In genomic region chr11:73288197-73288872, GRCh38 we compare ENCODE assay signal across 10 cellular contexts. TPM values are rescaled to one million over a fixed set of nuclear protein-coding genes. Genes with fewer than 3 reads are reported as not detected.
A peak's percentile ranks its signal among the peaks of the same experiment; 100 is the strongest.
DNase-seq lines count a peak whose midpoint lies in the region; ATAC-seq, FAIRE-seq and TF ChIP-seq lines count a peak whose summit lies in the region.
"Had no signal": no experiment of that assay in that cellular context is flagged by ENCODE, and none has a peak within 500 bp of the region (broad histone marks: within the 10 kb centered on the region; RNA-seq: fewer than 3 reads in every experiment).

No MANE protein-coding gene starts in this region.

- DNase-seq in heart left ventricle (no peak), Right ventricle myocardium inferior (ENCODE audit: missing footprints) (no peak), SKM-1 (lab: John Stamatoyannopoulos, UW; ENCODE audit: unreplicated experiment) (peak; percentile 27), HepG2 (ENCODE audit: low spot score) (no peak), upper lobe of right lung (no peak), COR-L47 (lab: John Stamatoyannopoulos, UW) (no peak), NCI-H1092 treated with DMSO at 0.1 percent for 48 hours (lab: John Stamatoyannopoulos, UW) (no peak), NCI-H774 (lab: John Stamatoyannopoulos, UW) (no peak)
- DNase-seq: activated CD4-positive, alpha-beta T cell treated with anti-CD3 and anti-CD28 coated beads, Interleukin-2, amount 10 ng/mL, durations not matched to agents 7 days and 5 days had no signal

- H3K4me3 ChIP-seq in heart left ventricle: no peak overlapping the region
- H3K4me3 ChIP-seq in HepG2 (replicated peaks in 1 of 3; ENCODE audit: insufficient read depth in 1 of 3, low read depth in 2 of 3, low read length in 3 of 3): peak overlapping the region in 1 of 3 experiments; percentile 82; a peak in 3 of 6 replicates
- H3K4me3 ChIP-seq in upper lobe of right lung: no peak overlapping the region
- H3K4me3 ChIP-seq: uterus had no signal

- TF ChIP-seq RAD21 in HepG2 (CRISPR knock-in tag; IDR thresholded peaks at IDR 0.05): no peak

- WGBS in heart left ventricle, 4 donors: 59 to 64% (median 62%) methylated on average over 4 to 5 of the region's 5 CpGs
- 33% methylated on average over 2 of the region's 5 CpGs for WGBS in HepG2 (ENCODE audit: low lambda C conversion rate)

- TF ChIP-seq POLR2A in heart left ventricle (IDR thresholded peaks at IDR 0.05) (no peak), HepG2 (IDR thresholded peaks at IDR 0.05; ENCODE audit: insufficient read depth in 1 of 2, low read depth in 2 of 2, low read length in 2 of 2) (no peak)

- POLR2A ChIA-PET in HepG2 (lab: Yijun Ruan, JAX): interaction anchor here (1.5 kb wide), 1 partner anchor 19 kb away, joined by 7 read pairs; no protein-coding TSS in a partner anchor

- H3K27me3 ChIP-seq in heart left ventricle (no peaks in the 10 kb centered on the region), HepG2 (ENCODE audit: control insufficient read depth in 1 of 2, insufficient read depth in 2 of 2, low read length in 2 of 2) (peaks cover 4 to 43% of the 10 kb centered on the region in 2 experiments; a peak in 4 of 5 replicates), upper lobe of right lung (no peaks in the 10 kb centered on the region)
- H3K27me3 ChIP-seq: uterus had no signal

- FAIRE-seq in HepG2 (lab: Jason Lieb, UNC): no peak

- peak overlapping the region in 11 of 12 donors; percentile 19 to 95 (median 58) for H3K27ac ChIP-seq in heart left ventricle
- no peak overlapping the region for H3K27ac ChIP-seq in HepG2 (ENCODE audit: extremely low read length, insufficient read depth, low read length)
- peak overlapping the region; percentile 66 for H3K27ac ChIP-seq in upper lobe of right lung

- H3K9ac ChIP-seq in HepG2 (ENCODE audit: insufficient read depth, low read depth, low read length): peak overlapping the region; percentile 69

- no peaks in the 10 kb centered on the region for H3K9me3 ChIP-seq in heart left ventricle
- H3K9me3 ChIP-seq in HepG2 (ENCODE audit: low read length): no peaks in the 10 kb centered on the region
- H3K9me3 ChIP-seq in upper lobe of right lung: no peaks in the 10 kb centered on the region
- H3K9me3 ChIP-seq: uterus had no signal

- peak overlapping the region; percentile 96 for H3K4me2 ChIP-seq in HepG2 (ENCODE audit: low read depth, low read length)

- H2AFZ ChIP-seq in HepG2 (ENCODE audit: low read length): peak overlapping the region; percentile 75

- CTCF ChIA-PET in HepG2 (lab: Yijun Ruan, JAX; ENCODE audit: low intra/inter-chr PET ratio, low total read pairs): interaction anchor here (2.1 to 3.0 kb wide), 2 partner anchors 46 to 103 kb away, joined by 19 to 28 read pairs; no protein-coding TSS in a partner anchor

- H3K36me3 ChIP-seq in heart left ventricle (no peaks in the 10 kb centered on the region), HepG2 (replicated peaks in 1 of 2; ENCODE audit: control insufficient read depth in 1 of 2, insufficient read depth in 2 of 2, low read length in 2 of 2) (no peaks in the 10 kb centered on the region), upper lobe of right lung (no peaks in the 10 kb centered on the region)
- H3K36me3 ChIP-seq: uterus had no signal

- no peaks in the 10 kb centered on the region for H4K20me1 ChIP-seq in HepG2 (ENCODE audit: insufficient read depth, low read length)

- in situ Hi-C loops in HepG2 (cut with HindIII; ENCODE audit: extremely low pct_ligation_motif_present, low pct_unique_long_range_greater_than_20kb): loop anchor here (5.0 kb wide), 2 partner anchors 46 to 101 kb away; no protein-coding TSS in a partner anchor

- TF ChIP-seq CTCF in heart left ventricle (IDR thresholded peaks at IDR 0.05) (no peak), HepG2 (CRISPR knock-in tag; IDR thresholded peaks at IDR 0.05) (no peak), upper lobe of right lung (IDR thresholded peaks at IDR 0.05) (no peak)

- H3K79me2 ChIP-seq in HepG2 (ENCODE audit: insufficient read depth, low read length): no peaks in the 10 kb centered on the region

- no TSS peak for BruUV-seq in HepG2 (replicated peaks; lab: Mats Ljungman, UMichigan)

- ATAC-seq in heart left ventricle (peak in 2 of 4 donors; percentile 5 to 9), Right ventricle myocardium inferior (no peak), HepG2 (no peak; the same call in 2 of the 3 replicates), upper lobe of right lung (peak; percentile 29)

- H3K4me1 ChIP-seq in heart left ventricle (peaks cover 0 to 71% (median 29%) of the 10 kb centered on the region in 12 donors), HepG2 (ENCODE audit: insufficient read depth, low read length) (peaks cover 32% of the 10 kb centered on the region), upper lobe of right lung (peaks cover 22% of the 10 kb centered on the region)

- intact Hi-C loops in heart left ventricle (cut with DNase I) (loop anchor here in 9 of 10 donors (2.0 to 10.0 kb wide), 8 partner anchors 41 to 564 kb away; no protein-coding TSS in a partner anchor), Right ventricle myocardium inferior (cut with DNase I) (loop anchor here (2.0 kb wide), 2 partner anchors 104 to 458 kb away; no protein-coding TSS in a partner anchor), HepG2 (cut with micrococcal nuclease; ENCODE audit: unreplicated experiment) (no loop called here), upper lobe of right lung (cut with DNase I) (no loop called here)

- TF ChIP-seq EP300 in HepG2 (IDR thresholded peaks at IDR 0.05; ENCODE audit: low read depth in 2 of 2, low read length in 2 of 2): no peak
- TF ChIP-seq EP300 in HepG2 (CRISPR knock-in tag; IDR thresholded peaks at IDR 0.05; ENCODE audit: borderline replicate concordance): no peak

RNA-seq across cellular contexts. Expression of gene P2RY6, which starts 16.2 kb away (rescaled TPM):
- total RNA-seq in heart left ventricle (10 to 100 TPM in 1 of 9 donors, 1 to 10 TPM in 7, under 1 TPM in 1; 0.56 to 17.7 (median 2.0) TPM), Right ventricle myocardium inferior (2.8 TPM), HepG2 (2016; rRNA removed; fragmentation: Illumina TruSeq; extraction: Trizol) (0.11 and 0.29 TPM in 2 replicates), upper lobe of right lung (3.2 TPM)
- polyA plus RNA-seq in heart left ventricle (1 to 10 TPM; 1.2 to 2.3 TPM), HepG2 (2011; rRNA removed) (0.09 and 0.29 TPM in 2 replicates)
- total RNA-seq in HepG2 (2016; cell fraction: cytosol; rRNA removed; fragmentation: Illumina TruSeq; extraction: Trizol; ENCODE audit: low read depth): 0.10 TPM in 1 of 2 replicates, not detected in the other
- total RNA-seq in HepG2 (2016; cell fraction: insoluble cytoplasmic fraction; rRNA removed; fragmentation: Illumina TruSeq; extraction: Trizol): 0.13 and 0.27 TPM in 2 replicates
- total RNA-seq in HepG2 (2016; cell fraction: membrane; rRNA removed; fragmentation: Illumina TruSeq; extraction: Trizol): not detected in 2 replicates
- total RNA-seq in HepG2 (2016; cell fraction: nucleus; rRNA removed; fragmentation: Illumina TruSeq; extraction: Trizol): not detected in 2 replicates
- 0.10 and 0.12 TPM in 2 replicates for polyA plus RNA-seq in HepG2 (2011; cell fraction: cytosol; rRNA removed)
- polyA plus RNA-seq in HepG2 (2011; cell fraction: nucleus; rRNA removed): 0.05 and 0.35 TPM in 2 replicates
- polyA plus RNA-seq in HepG2 (2012): 0.24 TPM in 1 of 2 replicates, not detected in the other
- polyA plus RNA-seq in HepG2 (2016; cell fraction: cytosol; fragmentation: Illumina TruSeq; extraction: Trizol; ENCODE audit: low read depth): 0.05 and 0.06 TPM in 2 replicates
- polyA plus RNA-seq in HepG2 (2016; cell fraction: insoluble cytoplasmic fraction; fragmentation: Illumina TruSeq; extraction: Trizol; ENCODE audit: low read depth): 0.10 and 0.20 TPM in 2 replicates
- 0.10 and 0.17 TPM in 2 replicates for polyA plus RNA-seq in HepG2 (2016; cell fraction: membrane; fragmentation: Illumina TruSeq; extraction: Trizol; ENCODE audit: low read depth)
- 0.36 and 0.41 TPM in 2 replicates for polyA plus RNA-seq in HepG2 (2016; cell fraction: nucleus; fragmentation: Illumina TruSeq; extraction: Trizol; ENCODE audit: insufficient read depth, low read depth)
- polyA minus RNA-seq in HepG2 (2011; rRNA and poly(A)+ RNA removed; ENCODE audit: low replicate concordance): 0.40 and 1.7 TPM in 2 replicates
- not detected in 2 replicates for polyA minus RNA-seq in HepG2 (2011; cell fraction: cytosol; rRNA and poly(A)+ RNA removed)
- 0.12 and 0.26 TPM in 2 replicates for polyA minus RNA-seq in HepG2 (2011; cell fraction: nucleus; rRNA and poly(A)+ RNA removed)
- total RNA-seq: activated CD4-positive, alpha-beta T cell treated with anti-CD3 and anti-CD28 coated beads, Interleukin-2, amount 10 ng/mL, durations not matched to agents 7 days and 5 days had no signal

RNA-seq across cellular contexts. Expression of gene ARHGEF17, which starts 19.7 kb away (rescaled TPM):
- total RNA-seq in heart left ventricle (10 to 100 TPM; 47.0 to 83.9 (median 56.5) TPM), Right ventricle myocardium inferior (57.1 TPM), HepG2 (2016; rRNA removed; fragmentation: Illumina TruSeq; extraction: Trizol) (5.7 and 10.7 TPM in 2 replicates), upper lobe of right lung (74.5 TPM)
- polyA plus RNA-seq in heart left ventricle (10 to 100 TPM; 27.5 to 60.0 TPM), HepG2 (2011; rRNA removed) (28.8 and 37.7 TPM in 2 replicates)
- total RNA-seq in HepG2 (2016; cell fraction: cytosol; rRNA removed; fragmentation: Illumina TruSeq; extraction: Trizol; ENCODE audit: low read depth): 4.6 and 5.1 TPM in 2 replicates
- 3.7 and 12.1 TPM in 2 replicates for total RNA-seq in HepG2 (2016; cell fraction: insoluble cytoplasmic fraction; rRNA removed; fragmentation: Illumina TruSeq; extraction: Trizol)
- total RNA-seq in HepG2 (2016; cell fraction: membrane; rRNA removed; fragmentation: Illumina TruSeq; extraction: Trizol): 3.3 and 3.8 TPM in 2 replicates
- total RNA-seq in HepG2 (2016; cell fraction: nucleus; rRNA removed; fragmentation: Illumina TruSeq; extraction: Trizol): 20.3 and 20.6 TPM in 2 replicates
- 7.4 and 13.6 TPM in 2 replicates for polyA plus RNA-seq in HepG2 (2011; cell fraction: cytosol; rRNA removed)
- polyA plus RNA-seq in HepG2 (2011; cell fraction: nucleus; rRNA removed): 250 and 318 TPM in 2 replicates
- polyA plus RNA-seq in HepG2 (2012): 17.9 and 20.3 TPM in 2 replicates
- polyA plus RNA-seq in HepG2 (2016; cell fraction: cytosol; fragmentation: Illumina TruSeq; extraction: Trizol; ENCODE audit: low read depth): 0.35 and 0.64 TPM in 2 replicates
- polyA plus RNA-seq in HepG2 (2016; cell fraction: insoluble cytoplasmic fraction; fragmentation: Illumina TruSeq; extraction: Trizol; ENCODE audit: low read depth): 5.4 and 7.1 TPM in 2 replicates
- polyA plus RNA-seq in HepG2 (2016; cell fraction: membrane; fragmentation: Illumina TruSeq; extraction: Trizol; ENCODE audit: low read depth): 0.76 and 0.94 TPM in 2 replicates
- 83.1 and 89.4 TPM in 2 replicates for polyA plus RNA-seq in HepG2 (2016; cell fraction: nucleus; fragmentation: Illumina TruSeq; extraction: Trizol; ENCODE audit: insufficient read depth, low read depth)
- polyA minus RNA-seq in HepG2 (2011; rRNA and poly(A)+ RNA removed; ENCODE audit: low replicate concordance): 41.7 and 126 TPM in 2 replicates
- polyA minus RNA-seq in HepG2 (2011; cell fraction: cytosol; rRNA and poly(A)+ RNA removed): 13.5 and 20.6 TPM in 2 replicates
- 85.9 and 99.9 TPM in 2 replicates for polyA minus RNA-seq in HepG2 (2011; cell fraction: nucleus; rRNA and poly(A)+ RNA removed)
- total RNA-seq: activated CD4-positive, alpha-beta T cell treated with anti-CD3 and anti-CD28 coated beads, Interleukin-2, amount 10 ng/mL, durations not matched to agents 7 days and 5 days had no signal

Comparison
In these comparisons a context has a peak if more than half of its experiments do, and no peak if none do; other contexts are left out.
1. intact Hi-C loops: an anchor here in heart left ventricle (2.0 to 10.0 kb wide) and Right ventricle myocardium inferior (2.0 kb wide); none called in HepG2 and upper lobe of right lung.